In the genomic region with DNA sequence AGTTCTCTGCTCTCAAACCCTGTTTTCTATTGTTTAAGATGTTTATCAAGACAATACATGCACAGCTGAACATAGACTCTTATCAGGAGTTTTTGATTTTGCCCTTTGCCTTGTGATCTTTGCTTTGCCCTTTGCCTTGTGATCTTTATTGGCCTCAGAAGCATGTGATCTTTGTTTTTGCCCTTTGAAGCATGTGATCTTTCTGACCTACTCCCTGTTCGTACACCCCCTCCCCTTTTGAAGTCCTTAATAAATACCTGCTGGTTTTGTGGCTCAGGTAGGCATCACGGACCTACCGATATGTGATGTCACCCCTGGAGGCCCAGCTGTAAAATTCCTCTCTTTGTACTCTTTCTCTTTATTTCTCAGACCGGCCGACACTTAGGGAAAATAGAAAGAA, we compare ENCODE assay signal across 1 cellular context.
TF ChIP-seq lines count a peak whose summit lies in the region.
"Not testable (repeated sequence)": the region's sequence is repeated elsewhere in the genome, so short reads cannot be mapped to it uniquely, and the experiment has no call there.

No MANE protein-coding gene starts in this region.

TF ChIP-seq in HepG2, 621 proteins besides CTCF, POLR2A, EP300 and RAD21:
- TF ChIP-seq SOX6 (IDR thresholded peaks at IDR 0.05); SOX13 (IDR thresholded peaks at IDR 0.05); NR2F6 (CRISPR knock-in tag; IDR thresholded peaks at IDR 0.05): not testable (repeated sequence)
- TF ChIP-seq SOX6 (CRISPR knock-in tag; IDR thresholded peaks at IDR 0.05) (peak; percentile 58; the same call in 1 of the 2 replicates), SOX13 (CRISPR knock-in tag; conservative IDR thresholded peaks at IDR 0.05 in 1 of 2, IDR thresholded peaks at IDR 0.05 in 1 of 2) (peak in 1 of 2 experiments; percentile 36; a peak in 2 of 4 replicates), ZMYM4 (CRISPR knock-in tag; IDR thresholded peaks at IDR 0.05) (0 out of 2 replicates have a peak, but pooled peaks have one; percentile 21), NR2F2 (IDR thresholded peaks at IDR 0.05; ENCODE audit: borderline replicate concordance, low read depth) (peak; percentile 43; the same call in 1 of the 2 replicates), TCF7 (IDR thresholded peaks at IDR 0.05; ENCODE audit: low read depth) (0 out of 2 replicates have a peak, but pooled peaks have one; percentile 53), HNF4A (CRISPR knock-in tag; IDR thresholded peaks at IDR 0.05) (peak; percentile 35; the same call in 1 of the 2 replicates), NR2F6 (IDR thresholded peaks at IDR 0.05) (peak; percentile 15; the same call in 1 of the 2 replicates)
